Comparison of ENCODE assay signal across 25 cellular contexts in the genomic region with DNA sequence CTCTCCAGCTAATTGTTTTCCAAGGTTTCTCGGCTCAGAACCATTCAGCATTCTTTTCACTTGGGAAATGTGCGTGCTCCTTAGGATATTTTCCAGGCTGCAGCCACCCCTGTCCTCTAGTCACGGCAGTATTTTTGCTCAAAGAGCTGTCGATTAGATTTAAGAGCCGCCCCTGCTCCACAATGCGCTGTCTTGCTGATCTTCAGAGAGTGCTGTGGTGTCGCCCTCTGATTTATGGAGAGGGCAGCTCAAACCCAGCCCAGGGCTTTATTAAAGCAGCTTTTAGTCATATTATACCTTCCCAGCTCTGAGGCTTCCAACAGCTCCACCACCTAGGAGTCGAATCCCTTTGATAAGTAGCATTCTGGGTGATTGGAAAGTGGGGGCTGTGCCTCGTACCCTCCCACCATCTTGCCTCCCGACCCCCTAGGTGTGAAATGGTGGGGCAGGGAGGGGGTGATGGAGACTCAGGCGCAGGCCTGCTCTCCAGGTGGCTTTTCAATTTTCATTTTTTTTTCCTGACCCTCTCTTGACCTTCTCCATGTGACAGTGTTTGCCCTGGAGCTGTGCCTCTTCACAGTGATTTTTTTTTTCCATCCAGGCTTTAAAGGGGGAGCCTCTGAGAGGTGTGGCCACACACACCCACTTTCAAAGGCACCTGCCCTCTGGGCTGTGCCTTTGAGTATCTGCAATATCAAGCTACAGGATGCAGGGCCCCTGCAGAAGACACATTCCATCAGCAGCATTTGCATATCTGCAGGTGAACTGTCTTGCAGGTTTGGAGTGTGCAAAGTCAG. TPM values are rescaled to one million over a fixed set of nuclear protein-coding genes. Genes with fewer than 3 reads are reported as not detected.
DNase-seq lines count a peak whose midpoint lies in the region; ATAC-seq and TF ChIP-seq lines count a peak whose summit lies in the region.
"Had no signal": no experiment of that assay in that cellular context is flagged by ENCODE, and none has a peak within 500 bp of the region (broad histone marks: within the 10 kb centered on the region; RNA-seq: fewer than 3 reads in every experiment).

No MANE protein-coding gene starts in this region.

- intact Hi-C loops in heart left ventricle (cut with DNase I) = no loop called here

- DNase-seq in cardiac muscle cell (ENCODE audit: low read depth in 1 of 2, low spot score in 1 of 2) (peak in 1 of 2 donors; percentile 42), heart left ventricle (no peak), NCI-H146 treated with DMSO at 0.1 percent for 48 hours (lab: John Stamatoyannopoulos, UW; ENCODE audit: unreplicated experiment) (peak; percentile 82), WERI-Rb-1 (peak; percentile 88), retina (peak; percentile 18), cerebellum (ENCODE audit: low spot score) (no peak)
- DNase-seq in central memory CD4-positive, alpha-beta T cell = no peak
- DNase-seq: activated CD4-positive, alpha-beta T cell treated with anti-CD3 and anti-CD28 coated beads for 1 hour; activated CD8-positive, alpha-beta memory T cell treated with anti-CD3 and anti-CD28 coated beads for 24 hours; activated T-cell treated with anti-CD3 and anti-CD28 coated beads for 4 hours; anterior cingulate cortex; colonic mucosa; DND-41; effector CD4-positive, alpha-beta T cell; HFFc6; left colon; MV-4-11; NCI-H226; PC-9; stimulated activated naive B cell treated with anti-CD40 and anti-IgM and Interleukin-4, amounts not matched to agents 10 μg/mL and 1 μg/mL and 100 μg/mL, for 72 hours had no signal

- WGBS in heart left ventricle, 4 donors = 81 to 88% (median 84%) methylated on average over 11 of the region's 11 CpGs

- TF ChIP-seq CTCF in cardiac muscle cell (IDR thresholded peaks at IDR 0.05; ENCODE audit: low read depth, low read length) (no peak), heart left ventricle (IDR thresholded peaks at IDR 0.05) (no peak), WERI-Rb-1 (IDR thresholded peaks at IDR 0.05; ENCODE audit: low read depth, low read length) (no peak)

- H3K4me3 ChIP-seq in cardiac muscle cell (no peak overlapping the region), heart left ventricle (no peak overlapping the region), WERI-Rb-1 (ENCODE audit: low read depth, low read length) (peak overlapping the region; percentile 44)
- H3K4me3 ChIP-seq: BLaER1 treated with 17β-estradiol and CSF1 and Interleukin-3, amounts not matched to agents 10 nM and 100 nM; colonic mucosa; PC-9; skin epidermis had no signal

- no peaks in the 10 kb centered on the region for H3K36me3 ChIP-seq in cardiac muscle cell
- H3K36me3 ChIP-seq in heart left ventricle = no peaks in the 10 kb centered on the region
- H3K36me3 ChIP-seq in WERI-Rb-1 = no peaks in the 10 kb centered on the region
- H3K36me3 ChIP-seq: BLaER1 treated with 17β-estradiol and CSF1 and Interleukin-3, amounts not matched to agents 10 nM and 100 nM; colonic mucosa had no signal

- H3K27ac ChIP-seq in cardiac muscle cell (peak overlapping the region; percentile 49), heart left ventricle (no peak overlapping the region), WERI-Rb-1 (peak overlapping the region; percentile 48)
- H3K27ac ChIP-seq: BLaER1 treated with 17β-estradiol and CSF1 and Interleukin-3, amounts not matched to agents 10 nM and 100 nM; colonic mucosa; parathyroid adenoma; PC-9; skin epidermis had no signal

- H3K9me3 ChIP-seq in cardiac muscle cell (ENCODE audit: low read depth) = no peaks in the 10 kb centered on the region
- no peaks in the 10 kb centered on the region for H3K9me3 ChIP-seq in heart left ventricle
- H3K9me3 ChIP-seq in WERI-Rb-1 (ENCODE audit: severe bottlenecking) = peaks cover 2% of the 10 kb centered on the region
- H3K9me3 ChIP-seq: colonic mucosa had no signal

- TF ChIP-seq POLR2A in heart left ventricle (IDR thresholded peaks at IDR 0.05) = no peak

- H3K4me1 ChIP-seq in cardiac muscle cell (ENCODE audit: low read depth) = peaks cover 33% of the 10 kb centered on the region
- peaks cover 0 to 3% (median 0%) of the 10 kb centered on the region in 12 donors for H3K4me1 ChIP-seq in heart left ventricle
- H3K4me1 ChIP-seq: colonic mucosa had no signal

- no peaks in the 10 kb centered on the region for H3K27me3 ChIP-seq in cardiac muscle cell
- no peaks in the 10 kb centered on the region for H3K27me3 ChIP-seq in heart left ventricle
- no peaks in the 10 kb centered on the region for H3K27me3 ChIP-seq in WERI-Rb-1 (ENCODE audit: insufficient read depth, low read depth, severe bottlenecking)
- H3K27me3 ChIP-seq: BLaER1 treated with 17β-estradiol and CSF1 and Interleukin-3, amounts not matched to agents 10 nM and 100 nM; colonic mucosa had no signal

- ATAC-seq in heart left ventricle (no peak), GM19467 (IDR thresholded peaks at IDR 0.05; ENCODE audit: unreplicated experiment) (no peak)
- ATAC-seq: left colon; Right ventricle myocardium inferior; stimulated activated naive B cell treated with anti-CD40 and anti-IgM and Interleukin-4, amounts not matched to agents 10 μg/mL and 1 μg/mL and 100 μg/mL, for 72 hours had no signal

RNA-seq across cellular contexts. Expression of a gene that starts 53.1 kb away (rescaled TPM):
- total RNA-seq in cardiac muscle cell = 41.6 and 166 TPM in 2 replicates
- 35.2 and 118 TPM in 2 replicates for polyA plus RNA-seq in cardiac muscle cell
- 10 to 100 TPM in 4 of 9 donors, 1 to 10 TPM in 5; 3.1 to 57.5 (median 6.9) TPM for total RNA-seq in heart left ventricle
- polyA plus RNA-seq in heart left ventricle = 1 to 10 TPM; 2.0 to 3.6 TPM
- total RNA-seq in cerebellum = 46.0 TPM

Comparison
In these comparisons a context has a peak if more than half of its experiments do, and no peak if none do; other contexts are left out.
1. H3K27ac ChIP-seq: peak in cardiac muscle cell (single experiment) and WERI-Rb-1 (single experiment); none in heart left ventricle (0 of 12).
2. DNase-seq: peak in NCI-H146 treated with DMSO at 0.1 percent for 48 hours (single experiment), WERI-Rb-1 (single experiment) and retina (single experiment); none in heart left ventricle (0 of 5), cerebellum (single experiment) and central memory CD4-positive, alpha-beta T cell (single experiment).